Comparison of ENCODE assay signal across 1 cellular context in genomic region chr12:1661553-1662335, GRCh38.
A peak's percentile ranks its signal among the peaks of the same experiment; 100 is the strongest.
TF ChIP-seq lines count a peak whose summit lies in the region.

No MANE protein-coding gene starts in this region.

TF ChIP-seq in K562, 482 proteins besides CTCF, POLR2A, EP300 and RAD21 (continued from another document and continues in another):
- TF ChIP-seq ILF3 (IDR thresholded peaks at IDR 0.05; ENCODE audit: borderline replicate concordance) (no peak), SUPT5H (IDR thresholded peaks at IDR 0.05) (peak; percentile 68), MED1 (CRISPR knock-in tag; IDR thresholded peaks at IDR 0.05; ENCODE audit: borderline replicate concordance) (no peak), MBD2 (IDR thresholded peaks at IDR 0.05; ENCODE audit: borderline replicate concordance, low read depth) (no peak), ELF1 (tag; IDR thresholded peaks at IDR 0.05) (no peak), ZNF707 (CRISPR knock-in tag; conservative IDR thresholded peaks at IDR 0.05) (no peak), SPI1 (IDR thresholded peaks at IDR 0.05; ENCODE audit: borderline replicate concordance, low read depth, low read length) (peak; percentile 27; the same call in 1 of the 2 replicates), ZNF384 (IDR thresholded peaks at IDR 0.05; ENCODE audit: low read depth, low read length) (no peak), NELFE (IDR thresholded peaks at IDR 0.05; ENCODE audit: insufficient read depth, insufficient read length) (no peak), ELK3 (CRISPR knock-in tag; IDR thresholded peaks at IDR 0.05) (no peak), ZFPM2 (CRISPR knock-in tag; IDR thresholded peaks at IDR 0.05) (no peak), RBM14 (IDR thresholded peaks at IDR 0.05; ENCODE audit: borderline replicate concordance, insufficient read depth, low read depth, low read length) (no peak), SIN3A (IDR thresholded peaks at IDR 0.05; ENCODE audit: borderline replicate concordance in 2 of 2, control insufficient read depth in 1 of 2, low read depth in 2 of 2, low read length in 2 of 2) (peak in 1 of 2 experiments; percentile 72; a peak in 1 of 4 replicates), YBX1 (IDR thresholded peaks at IDR 0.05) (no peak), TCF3 (CRISPR knock-in tag; IDR thresholded peaks at IDR 0.05) (no peak), ZNF224 (CRISPR knock-in tag; IDR thresholded peaks at IDR 0.05) (no peak), ZNF274 (IDR thresholded peaks at IDR 0.05; ENCODE audit: borderline replicate concordance, low read depth, low read length) (no peak), KDM2B (CRISPR knock-in tag; IDR thresholded peaks at IDR 0.05) (no peak), ZNF507 (tag; conservative IDR thresholded peaks at IDR 0.05) (no peak), ZNF165 (CRISPR knock-in tag; IDR thresholded peaks at IDR 0.05; ENCODE audit: borderline replicate concordance) (no peak), ZNF436 (CRISPR knock-in tag; IDR thresholded peaks at IDR 0.05) (no peak), SMARCC2 (IDR thresholded peaks at IDR 0.05; ENCODE audit: low read depth) (no peak), ETV6 (IDR thresholded peaks at IDR 0.05; ENCODE audit: borderline replicate concordance in 1 of 2, low read depth in 2 of 2, low read length in 1 of 2) (peak; percentile 98 to 99), ETV6 (CRISPR knock-in tag; IDR thresholded peaks at IDR 0.05; ENCODE audit: borderline replicate concordance) (no peak), TSC22D4 (tag; IDR thresholded peaks at IDR 0.05) (no peak), BRF1 (IDR thresholded peaks at IDR 0.05; ENCODE audit: borderline replicate concordance, extremely low read depth, insufficient read length) (no peak), CEBPG (CRISPR knock-in tag; IDR thresholded peaks at IDR 0.05) (no peak), CEBPG (tag; conservative IDR thresholded peaks at IDR 0.05 in 1 of 2, IDR thresholded peaks at IDR 0.05 in 1 of 2) (no peak), ZNF280B (CRISPR knock-in tag; IDR thresholded peaks at IDR 0.05) (no peak), ARNT (IDR thresholded peaks at IDR 0.05) (no peak), HOMEZ (CRISPR knock-in tag; IDR thresholded peaks at IDR 0.05) (no peak), HDAC2 (IDR thresholded peaks at IDR 0.05) (peak; percentile 81), POLR3A (IDR thresholded peaks at IDR 0.05; ENCODE audit: borderline replicate concordance, extremely low read depth, insufficient read depth, insufficient read length) (no peak), CBX1 (IDR thresholded peaks at IDR 0.05; ENCODE audit: low read depth) (no peak), HMG20A (CRISPR knock-in tag; conservative IDR thresholded peaks at IDR 0.05) (no peak), ELF2 (CRISPR knock-in tag; IDR thresholded peaks at IDR 0.05) (no peak), ASH1L (IDR thresholded peaks at IDR 0.05; ENCODE audit: borderline replicate concordance, low read depth, partially characterized antibody) (no peak), ZNF668 (CRISPR knock-in tag; IDR thresholded peaks at IDR 0.05) (no peak)
- TF ChIP-seq, protein P1, sequence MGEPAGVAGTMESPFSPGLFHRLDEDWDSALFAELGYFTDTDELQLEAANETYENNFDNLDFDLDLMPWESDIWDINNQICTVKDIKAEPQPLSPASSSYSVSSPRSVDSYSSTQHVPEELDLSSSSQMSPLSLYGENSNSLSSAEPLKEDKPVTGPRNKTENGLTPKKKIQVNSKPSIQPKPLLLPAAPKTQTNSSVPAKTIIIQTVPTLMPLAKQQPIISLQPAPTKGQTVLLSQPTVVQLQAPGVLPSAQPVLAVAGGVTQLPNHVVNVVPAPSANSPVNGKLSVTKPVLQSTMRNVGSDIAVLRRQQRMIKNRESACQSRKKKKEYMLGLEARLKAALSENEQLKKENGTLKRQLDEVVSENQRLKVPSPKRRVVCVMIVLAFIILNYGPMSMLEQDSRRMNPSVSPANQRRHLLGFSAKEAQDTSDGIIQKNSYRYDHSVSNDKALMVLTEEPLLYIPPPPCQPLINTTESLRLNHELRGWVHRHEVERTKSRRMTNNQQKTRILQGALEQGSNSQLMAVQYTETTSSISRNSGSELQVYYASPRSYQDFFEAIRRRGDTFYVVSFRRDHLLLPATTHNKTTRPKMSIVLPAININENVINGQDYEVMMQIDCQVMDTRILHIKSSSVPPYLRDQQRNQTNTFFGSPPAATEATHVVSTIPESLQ (CRISPR knock-in tag; IDR thresholded peaks at IDR 0.05) = no peak
- TF ChIP-seq, protein P2, sequence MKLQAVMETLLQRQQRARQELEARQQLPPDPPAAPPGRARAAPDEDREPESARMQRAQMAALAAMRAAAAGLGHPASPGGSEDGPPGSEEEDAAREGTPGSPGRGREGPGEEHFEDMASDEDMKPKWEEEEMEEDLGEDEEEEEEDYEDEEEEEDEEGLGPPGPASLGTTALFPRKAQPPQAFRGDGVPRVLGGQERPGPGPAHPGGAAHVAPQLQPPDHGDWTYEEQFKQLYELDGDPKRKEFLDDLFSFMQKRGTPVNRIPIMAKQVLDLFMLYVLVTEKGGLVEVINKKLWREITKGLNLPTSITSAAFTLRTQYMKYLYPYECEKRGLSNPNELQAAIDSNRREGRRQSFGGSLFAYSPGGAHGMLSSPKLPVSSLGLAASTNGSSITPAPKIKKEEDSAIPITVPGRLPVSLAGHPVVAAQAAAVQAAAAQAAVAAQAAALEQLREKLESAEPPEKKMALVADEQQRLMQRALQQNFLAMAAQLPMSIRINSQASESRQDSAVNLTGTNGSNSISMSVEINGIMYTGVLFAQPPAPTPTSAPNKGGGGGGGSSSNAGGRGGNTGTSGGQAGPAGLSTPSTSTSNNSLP (IDR thresholded peaks at IDR 0.05; ENCODE audit: borderline replicate concordance, low read depth, low read length) = no peak
- TF ChIP-seq, protein P3, sequence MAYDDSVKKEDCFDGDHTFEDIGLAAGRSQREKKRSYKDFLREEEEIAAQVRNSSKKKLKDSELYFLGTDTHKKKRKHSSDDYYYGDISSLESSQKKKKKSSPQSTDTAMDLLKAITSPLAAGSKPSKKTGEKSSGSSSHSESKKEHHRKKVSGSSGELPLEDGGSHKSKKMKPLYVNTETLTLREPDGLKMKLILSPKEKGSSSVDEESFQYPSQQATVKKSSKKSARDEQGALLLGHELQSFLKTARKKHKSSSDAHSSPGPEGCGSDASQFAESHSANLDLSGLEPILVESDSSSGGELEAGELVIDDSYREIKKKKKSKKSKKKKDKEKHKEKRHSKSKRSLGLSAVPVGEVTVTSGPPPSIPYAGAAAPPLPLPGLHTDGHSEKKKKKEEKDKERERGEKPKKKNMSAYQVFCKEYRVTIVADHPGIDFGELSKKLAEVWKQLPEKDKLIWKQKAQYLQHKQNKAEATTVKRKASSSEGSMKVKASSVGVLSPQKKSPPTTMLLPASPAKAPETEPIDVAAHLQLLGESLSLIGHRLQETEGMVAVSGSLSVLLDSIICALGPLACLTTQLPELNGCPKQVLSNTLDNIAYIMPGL (CRISPR knock-in tag; IDR thresholded peaks at IDR 0.05) = no peak
- TF ChIP-seq, protein P4, sequence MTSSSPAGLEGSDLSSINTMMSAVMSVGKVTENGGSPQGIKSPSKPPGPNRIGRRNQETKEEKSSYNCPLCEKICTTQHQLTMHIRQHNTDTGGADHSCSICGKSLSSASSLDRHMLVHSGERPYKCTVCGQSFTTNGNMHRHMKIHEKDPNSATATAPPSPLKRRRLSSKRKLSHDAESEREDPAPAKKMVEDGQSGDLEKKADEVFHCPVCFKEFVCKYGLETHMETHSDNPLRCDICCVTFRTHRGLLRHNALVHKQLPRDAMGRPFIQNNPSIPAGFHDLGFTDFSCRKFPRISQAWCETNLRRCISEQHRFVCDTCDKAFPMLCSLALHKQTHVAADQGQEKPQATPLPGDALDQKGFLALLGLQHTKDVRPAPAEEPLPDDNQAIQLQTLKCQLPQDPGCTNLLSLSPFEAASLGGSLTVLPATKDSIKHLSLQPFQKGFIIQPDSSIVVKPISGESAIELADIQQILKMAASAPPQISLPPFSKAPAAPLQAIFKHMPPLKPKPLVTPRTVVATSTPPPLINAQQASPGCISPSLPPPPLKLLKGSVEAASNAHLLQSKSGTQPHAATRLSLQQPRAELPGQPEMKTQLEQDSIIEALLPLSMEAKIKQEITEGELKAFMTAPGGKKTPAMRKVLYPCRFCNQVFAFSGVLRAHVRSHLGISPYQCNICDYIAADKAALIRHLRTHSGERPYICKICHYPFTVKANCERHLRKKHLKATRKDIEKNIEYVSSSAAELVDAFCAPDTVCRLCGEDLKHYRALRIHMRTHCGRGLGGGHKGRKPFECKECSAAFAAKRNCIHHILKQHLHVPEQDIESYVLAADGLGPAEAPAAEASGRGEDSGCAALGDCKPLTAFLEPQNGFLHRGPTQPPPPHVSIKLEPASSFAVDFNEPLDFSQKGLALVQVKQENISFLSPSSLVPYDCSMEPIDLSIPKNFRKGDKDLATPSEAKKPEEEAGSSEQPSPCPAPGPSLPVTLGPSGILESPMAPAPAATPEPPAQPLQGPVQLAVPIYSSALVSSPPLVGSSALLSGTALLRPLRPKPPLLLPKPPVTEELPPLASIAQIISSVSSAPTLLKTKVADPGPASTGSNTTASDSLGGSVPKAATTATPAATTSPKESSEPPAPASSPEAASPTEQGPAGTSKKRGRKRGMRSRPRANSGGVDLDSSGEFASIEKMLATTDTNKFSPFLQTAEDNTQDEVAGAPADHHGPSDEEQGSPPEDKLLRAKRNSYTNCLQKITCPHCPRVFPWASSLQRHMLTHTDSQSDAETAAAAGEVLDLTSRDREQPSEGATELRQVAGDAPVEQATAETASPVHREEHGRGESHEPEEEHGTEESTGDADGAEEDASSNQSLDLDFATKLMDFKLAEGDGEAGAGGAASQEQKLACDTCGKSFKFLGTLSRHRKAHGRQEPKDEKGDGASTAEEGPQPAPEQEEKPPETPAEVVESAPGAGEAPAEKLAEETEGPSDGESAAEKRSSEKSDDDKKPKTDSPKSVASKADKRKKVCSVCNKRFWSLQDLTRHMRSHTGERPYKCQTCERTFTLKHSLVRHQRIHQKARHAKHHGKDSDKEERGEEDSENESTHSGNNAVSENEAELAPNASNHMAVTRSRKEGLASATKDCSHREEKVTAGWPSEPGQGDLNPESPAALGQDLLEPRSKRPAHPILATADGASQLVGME (CRISPR knock-in tag; IDR thresholded peaks at IDR 0.05) = no peak
- TF ChIP-seq, protein P5, sequence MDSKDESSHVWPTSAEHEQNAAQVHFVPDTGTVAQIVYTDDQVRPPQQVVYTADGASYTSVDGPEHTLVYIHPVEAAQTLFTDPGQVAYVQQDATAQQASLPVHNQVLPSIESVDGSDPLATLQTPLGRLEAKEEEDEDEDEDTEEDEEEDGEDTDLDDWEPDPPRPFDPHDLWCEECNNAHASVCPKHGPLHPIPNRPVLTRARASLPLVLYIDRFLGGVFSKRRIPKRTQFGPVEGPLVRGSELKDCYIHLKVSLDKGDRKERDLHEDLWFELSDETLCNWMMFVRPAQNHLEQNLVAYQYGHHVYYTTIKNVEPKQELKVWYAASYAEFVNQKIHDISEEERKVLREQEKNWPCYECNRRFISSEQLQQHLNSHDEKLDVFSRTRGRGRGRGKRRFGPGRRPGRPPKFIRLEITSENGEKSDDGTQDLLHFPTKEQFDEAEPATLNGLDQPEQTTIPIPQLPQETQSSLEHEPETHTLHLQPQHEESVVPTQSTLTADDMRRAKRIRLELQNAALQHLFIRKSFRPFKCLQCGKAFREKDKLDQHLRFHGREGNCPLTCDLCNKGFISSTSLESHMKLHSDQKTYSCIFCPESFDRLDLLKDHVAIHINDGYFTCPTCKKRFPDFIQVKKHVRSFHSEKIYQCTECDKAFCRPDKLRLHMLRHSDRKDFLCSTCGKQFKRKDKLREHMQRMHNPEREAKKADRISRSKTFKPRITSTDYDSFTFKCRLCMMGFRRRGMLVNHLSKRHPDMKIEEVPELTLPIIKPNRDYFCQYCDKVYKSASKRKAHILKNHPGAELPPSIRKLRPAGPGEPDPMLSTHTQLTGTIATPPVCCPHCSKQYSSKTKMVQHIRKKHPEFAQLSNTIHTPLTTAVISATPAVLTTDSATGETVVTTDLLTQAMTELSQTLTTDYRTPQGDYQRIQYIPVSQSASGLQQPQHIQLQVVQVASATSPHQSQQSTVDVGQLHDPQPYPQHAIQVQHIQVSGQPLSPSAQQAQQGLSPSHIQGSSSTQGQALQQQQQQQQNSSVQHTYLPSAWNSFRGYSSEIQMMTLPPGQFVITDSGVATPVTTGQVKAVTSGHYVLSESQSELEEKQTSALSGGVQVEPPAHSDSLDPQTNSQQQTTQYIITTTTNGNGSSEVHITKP (IDR thresholded peaks at IDR 0.05; ENCODE audit: partially characterized antibody) = no peak
- TF ChIP-seq, protein P6, sequence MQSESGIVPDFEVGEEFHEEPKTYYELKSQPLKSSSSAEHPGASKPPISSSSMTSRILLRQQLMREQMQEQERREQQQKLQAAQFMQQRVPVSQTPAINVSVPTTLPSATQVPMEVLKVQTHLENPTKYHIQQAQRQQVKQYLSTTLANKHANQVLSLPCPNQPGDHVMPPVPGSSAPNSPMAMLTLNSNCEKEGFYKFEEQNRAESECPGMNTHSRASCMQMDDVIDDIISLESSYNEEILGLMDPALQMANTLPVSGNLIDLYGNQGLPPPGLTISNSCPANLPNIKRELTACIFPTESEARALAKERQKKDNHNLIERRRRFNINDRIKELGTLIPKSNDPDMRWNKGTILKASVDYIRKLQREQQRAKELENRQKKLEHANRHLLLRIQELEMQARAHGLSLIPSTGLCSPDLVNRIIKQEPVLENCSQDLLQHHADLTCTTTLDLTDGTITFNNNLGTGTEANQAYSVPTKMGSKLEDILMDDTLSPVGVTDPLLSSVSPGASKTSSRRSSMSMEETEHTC (IDR thresholded peaks at IDR 0.05) = no peak
